ENCODE assay signal across 14 cellular contexts in the genomic region with DNA sequence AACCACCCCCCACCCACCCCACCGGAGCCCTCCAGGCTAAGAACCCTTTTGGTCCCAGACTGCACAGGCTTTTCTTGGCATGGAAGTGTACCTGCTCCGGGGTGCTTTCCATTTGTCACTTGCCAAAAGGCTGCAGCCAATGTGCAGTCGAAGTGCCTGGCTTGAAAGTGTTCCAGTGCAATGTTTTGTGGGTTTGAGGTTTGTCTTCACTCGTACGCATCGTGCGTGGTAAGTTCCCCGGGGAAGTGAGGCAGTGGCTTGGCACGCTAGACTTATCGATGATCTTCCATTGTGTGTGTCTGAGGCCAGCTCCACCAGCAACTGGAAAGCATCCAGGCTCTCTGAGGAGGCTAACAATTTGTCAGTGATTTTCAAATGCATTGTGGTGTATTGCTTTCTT.
DNase-seq lines count a peak whose midpoint lies in the region; ATAC-seq and TF ChIP-seq lines count a peak whose summit lies in the region.
"Had no signal": no experiment of that assay in that cellular context is flagged by ENCODE, and none has a peak within 500 bp of the region (broad histone marks: within the 10 kb centered on the region; RNA-seq: fewer than 3 reads in every experiment).

No MANE protein-coding gene starts in this region.

- H3K4me3 ChIP-seq in fibroblast of villous mesenchyme (ENCODE audit: low read depth, low read length) = no peak overlapping the region
- H3K4me3 ChIP-seq: lower lobe of right lung had no signal

- peak overlapping the region; percentile 63 for H3K27ac ChIP-seq in RWPE1
- H3K27ac ChIP-seq: lower lobe of right lung had no signal

- DNase-seq in CMK (ENCODE audit: low read depth) = peak; percentile 32
- peak; percentile 52 for DNase-seq in HCEC 1CT
- peak; percentile 10 for DNase-seq in RWPE1 (ENCODE audit: low spot score)
- peak; percentile 28 for DNase-seq in fibroblast of villous mesenchyme (ENCODE audit: low read depth)
- DNase-seq in kidney glomerular epithelial cell (lab: John Stamatoyannopoulos, UW) = no peak
- DNase-seq in DMS 273 treated with DMSO at 0.1 percent for 48 hours (lab: John Stamatoyannopoulos, UW) = no peak
- DNase-seq in cerebellar cortex (ENCODE audit: low spot score) = no peak
- DNase-seq: activated CD8-positive, alpha-beta T cell treated with anti-CD3 and anti-CD28 coated beads for 36 hours; activated naive CD8-positive, alpha-beta T cell treated with anti-CD3 and anti-CD28 coated beads, Interleukin-2, amount 50 U/mL, for 24 hours; lower lobe of right lung; NCI-H1048; right cardiac atrium had no signal

- POLR2A ChIA-PET in RWPE1 (lab: Yijun Ruan, JAX; ENCODE audit: low non-redundant PET) = no interaction called here

- TF ChIP-seq CTCF in RWPE1 (conservative IDR thresholded peaks at IDR 0.05; ENCODE audit: low read depth) (no peak), fibroblast of villous mesenchyme (IDR thresholded peaks at IDR 0.05; ENCODE audit: insufficient read depth, low read depth, low read length) (no peak)

- no peak for ATAC-seq in GM21390 (IDR thresholded peaks at IDR 0.05; ENCODE audit: unreplicated experiment)
- ATAC-seq: activated CD8-positive, alpha-beta T cell treated with anti-CD3 and anti-CD28 coated beads for 36 hours; activated naive CD8-positive, alpha-beta T cell treated with anti-CD3 and anti-CD28 coated beads, Interleukin-2, amount 50 U/mL, for 24 hours; lower lobe of right lung; right cardiac atrium; Right ventricle myocardium inferior had no signal

- CTCF ChIA-PET in RWPE1 (lab: Yijun Ruan, JAX) = no interaction called here

Comparison
In these comparisons a context has a peak if more than half of its experiments do, and no peak if none do; other contexts are left out.
1. DNase-seq: peak in CMK (single experiment), HCEC 1CT (single experiment), RWPE1 (single experiment) and fibroblast of villous mesenchyme (single experiment); none in kidney glomerular epithelial cell (single experiment), DMS 273 treated with DMSO at 0.1 percent for 48 hours (single experiment) and cerebellar cortex (single experiment).